Comparison of ENCODE assay signal across 37 cellular contexts in genomic region chr19:3263866-3264265, GRCh38. TPM values are rescaled to one million over a fixed set of nuclear protein-coding genes. Genes with fewer than 3 reads are reported as not detected.
"Had no signal": no experiment of that assay in that cellular context is flagged by ENCODE, and none has a peak within 500 bp of the region (broad histone marks: within the 10 kb centered on the region; RNA-seq: fewer than 3 reads in every experiment).

No MANE protein-coding gene starts in this region.

- H3K9me3 Mint-ChIP-seq: activated B cell treated with CpG ODN at 0.5 μM for 24 hours; activated CD4-positive, alpha-beta memory T cell treated with anti-CD3 and anti-CD28 coated beads for 36 hours; activated CD4-positive, alpha-beta T cell treated with anti-CD3 and anti-CD28 coated beads, Interleukin-2, amount 10 ng/mL, durations not matched to agents 24 days and 14 days; activated CD8-positive, alpha-beta T cell treated with anti-CD3 and anti-CD28 coated beads for 36 hours; activated naive CD4-positive, alpha-beta T cell treated with anti-CD3 and anti-CD28 coated beads, Interleukin-2, amount 10 ng/mL, durations not matched to agents 7 days and 5 days; activated naive CD4-positive, alpha-beta T cell treated with anti-CD3 and anti-CD28 coated beads, Interleukin-2, amount 50 U/mL, for 24 hours; activated naive CD8-positive, alpha-beta T cell treated with anti-CD3 and anti-CD28 coated beads, Interleukin-2, amount 10 ng/mL, durations not matched to agents 7 days and 5 days; activated naive CD8-positive, alpha-beta T cell treated with anti-CD3 and anti-CD28 coated beads, Interleukin-2, amount 50 U/mL, for 24 hours; activated T-cell treated with anti-CD3 and anti-CD28 coated beads, Interleukin-2, amount 50 U/mL, for 4 hours; activated T-cell treated with anti-CD3 and anti-CD28 coated beads, Interleukin-2, amount 50 U/mL, for 72 hours; activated T-helper 1 cell treated with anti-CD3 and anti-CD28 coated beads, Interleukin-12 subunit alpha, Interleukin-12 subunit beta, Interleukin-2, Interleukin-4 antibody, amounts not matched to agents 30 ng/mL and 10 ng/mL and 1 ng/mL, durations not matched to agents 14 hours and 24 hours and 36 hours; activated T-helper 17 cell treated with anti-CD3 and anti-CD28 coated beads, Interleukin-2, amount 50 U/mL, for 72 hours; T-helper 1 cell treated with Interleukin-12 subunit alpha and Interleukin-12 subunit beta and Interleukin-4 antibody, amounts not matched to agents 30 μg/mL and 1 μg/mL, for 36 hours; T-helper 2 cell treated with Interferon-gamma antibody and Interleukin-4, amounts not matched to agents 5 μg/mL and 100 μg/mL, for 36 hours had no signal

- H3K9me3 ChIP-seq: body of pancreas, breast epithelium had no signal

- H3K27ac ChIP-seq: body of pancreas, brain microvascular endothelial cell, breast epithelium, VCaP had no signal

- H3K4me3 ChIP-seq: body of pancreas, breast epithelium had no signal

- H3K27ac Mint-ChIP-seq: activated B cell treated with CpG ODN at 0.5 μM for 24 hours; activated CD4-positive, alpha-beta memory T cell treated with anti-CD3 and anti-CD28 coated beads for 36 hours; activated CD4-positive, alpha-beta T cell treated with anti-CD3 and anti-CD28 coated beads, Interleukin-2, amount 10 ng/mL, durations not matched to agents 24 days and 14 days; activated CD8-positive, alpha-beta T cell treated with anti-CD3 and anti-CD28 coated beads for 36 hours; activated naive CD4-positive, alpha-beta T cell treated with anti-CD3 and anti-CD28 coated beads, Interleukin-2, amount 10 ng/mL, durations not matched to agents 7 days and 5 days; activated naive CD4-positive, alpha-beta T cell treated with anti-CD3 and anti-CD28 coated beads, Interleukin-2, amount 50 U/mL, for 24 hours; activated naive CD8-positive, alpha-beta T cell; activated naive CD8-positive, alpha-beta T cell treated with anti-CD3 and anti-CD28 coated beads, Interleukin-2, amount 10 ng/mL, durations not matched to agents 7 days and 5 days; activated naive CD8-positive, alpha-beta T cell treated with anti-CD3 and anti-CD28 coated beads, Interleukin-2, amount 50 U/mL, for 24 hours; activated T-cell treated with anti-CD3 and anti-CD28 coated beads, Interleukin-2, amount 50 U/mL, for 72 hours; activated T-helper 1 cell treated with anti-CD3 and anti-CD28 coated beads, Interleukin-12 subunit alpha, Interleukin-12 subunit beta, Interleukin-2, Interleukin-4 antibody, amounts not matched to agents 30 ng/mL and 10 ng/mL and 1 ng/mL, durations not matched to agents 14 hours and 24 hours and 36 hours; activated T-helper 17 cell treated with anti-CD3 and anti-CD28 coated beads, Interleukin-2, amount 50 U/mL, for 72 hours; T-helper 1 cell treated with Interleukin-12 subunit alpha and Interleukin-12 subunit beta and Interleukin-4 antibody, amounts not matched to agents 30 μg/mL and 1 μg/mL, for 36 hours; T-helper 2 cell treated with Interferon-gamma antibody and Interleukin-4, amounts not matched to agents 5 μg/mL and 100 μg/mL, for 36 hours had no signal

- H3K4me3 Mint-ChIP-seq: activated B cell treated with CpG ODN at 0.5 μM for 24 hours; activated CD4-positive, alpha-beta memory T cell treated with anti-CD3 and anti-CD28 coated beads for 36 hours; activated CD4-positive, alpha-beta T cell treated with anti-CD3 and anti-CD28 coated beads, Interleukin-2, amount 10 ng/mL, durations not matched to agents 24 days and 14 days; activated CD8-positive, alpha-beta T cell treated with anti-CD3 and anti-CD28 coated beads for 36 hours; activated naive CD4-positive, alpha-beta T cell treated with anti-CD3 and anti-CD28 coated beads, Interleukin-2, amount 10 ng/mL, durations not matched to agents 7 days and 5 days; activated naive CD4-positive, alpha-beta T cell treated with anti-CD3 and anti-CD28 coated beads, Interleukin-2, amount 50 U/mL, for 24 hours; activated naive CD8-positive, alpha-beta T cell; activated naive CD8-positive, alpha-beta T cell treated with anti-CD3 and anti-CD28 coated beads, Interleukin-2, amount 10 ng/mL, durations not matched to agents 7 days and 5 days; activated naive CD8-positive, alpha-beta T cell treated with anti-CD3 and anti-CD28 coated beads, Interleukin-2, amount 50 U/mL, for 24 hours; activated T-cell treated with anti-CD3 and anti-CD28 coated beads, Interleukin-2, amount 50 U/mL, for 4 hours; activated T-cell treated with anti-CD3 and anti-CD28 coated beads, Interleukin-2, amount 50 U/mL, for 72 hours; activated T-helper 1 cell treated with anti-CD3 and anti-CD28 coated beads, Interleukin-12 subunit alpha, Interleukin-12 subunit beta, Interleukin-2, Interleukin-4 antibody, amounts not matched to agents 30 ng/mL and 10 ng/mL and 1 ng/mL, durations not matched to agents 14 hours and 24 hours and 36 hours; activated T-helper 17 cell treated with anti-CD3 and anti-CD28 coated beads, Interleukin-2, amount 50 U/mL, for 72 hours; T-helper 1 cell treated with Interleukin-12 subunit alpha and Interleukin-12 subunit beta and Interleukin-4 antibody, amounts not matched to agents 30 μg/mL and 1 μg/mL, for 36 hours; T-helper 2 cell treated with Interferon-gamma antibody and Interleukin-4, amounts not matched to agents 5 μg/mL and 100 μg/mL, for 36 hours had no signal

- DNase-seq: activated B cell treated with CpG ODN at 0.5 μM for 24 hours; activated CD4-positive, alpha-beta memory T cell treated with anti-CD3 and anti-CD28 coated beads for 36 hours; activated CD4-positive, alpha-beta T cell treated with anti-CD3 and anti-CD28 coated beads for 4 hours; activated CD4-positive, alpha-beta T cell treated with anti-CD3 and anti-CD28 coated beads, Interleukin-2, amount 10 ng/mL, durations not matched to agents 24 days and 14 days; activated CD4-positive, alpha-beta T cell treated with anti-CD3 and anti-CD28 coated beads, Interleukin-2, amount 50 U/mL, for 1 hour; activated CD4-positive, alpha-beta T cell treated with anti-CD3 and anti-CD28 coated beads, Interleukin-2, amount 50 U/mL, for 4 hours; activated CD4-positive, CD25-positive, alpha-beta regulatory T cell treated with anti-CD3 and anti-CD28 coated beads, Interleukin-2, amount 50 U/mL, for 72 hours; activated CD8-positive, alpha-beta memory T cell treated with anti-CD3 and anti-CD28 coated beads, Interleukin-2, amount 50 U/mL, for 4 hours; activated CD8-positive, alpha-beta T cell treated with anti-CD3 and anti-CD28 coated beads for 36 hours; activated effector memory CD4-positive, alpha-beta T cell treated with Interleukin-2 at 50 U/mL for 16 hours; activated gamma-delta T cell; activated naive CD4-positive, alpha-beta T cell treated with anti-CD3 and anti-CD28 coated beads, Interleukin-2, amount 10 ng/mL, durations not matched to agents 7 days and 5 days; activated naive CD4-positive, alpha-beta T cell treated with Interleukin-2 at 50 U/mL for 16 hours; activated naive CD8-positive, alpha-beta T cell treated with anti-CD3 and anti-CD28 coated beads, Interleukin-2, amount 10 ng/mL, durations not matched to agents 7 days and 5 days; activated naive CD8-positive, alpha-beta T cell treated with anti-CD3 and anti-CD28 coated beads, Interleukin-2, amount 50 U/mL, for 24 hours; activated T-cell treated with anti-CD3 and anti-CD28 coated beads for 4 hours; activated T-cell treated with anti-CD3 and anti-CD28 coated beads, Interleukin-2, amount 50 U/mL, for 1 hour; activated T-cell treated with anti-CD3 and anti-CD28 coated beads, Interleukin-2, amount 50 U/mL, for 4 hours; activated T-cell treated with anti-CD3 and anti-CD28 coated beads, Interleukin-2, amount 50 U/mL, for 72 hours; amniotic stem cell; aorta; body of pancreas; brain microvascular endothelial cell; central memory CD4-positive, alpha-beta T cell; T-helper 1 cell; T-helper 2 cell; T-helper 9 cell had no signal

- H3K4me1 Mint-ChIP-seq: activated B cell treated with CpG ODN at 0.5 μM for 24 hours; activated CD4-positive, alpha-beta T cell treated with anti-CD3 and anti-CD28 coated beads, Interleukin-2, amount 10 ng/mL, durations not matched to agents 24 days and 14 days; activated naive CD4-positive, alpha-beta T cell treated with anti-CD3 and anti-CD28 coated beads, Interleukin-2, amount 10 ng/mL, durations not matched to agents 7 days and 5 days; activated naive CD4-positive, alpha-beta T cell treated with anti-CD3 and anti-CD28 coated beads, Interleukin-2, amount 50 U/mL, for 24 hours; activated naive CD8-positive, alpha-beta T cell treated with anti-CD3 and anti-CD28 coated beads, Interleukin-2, amount 10 ng/mL, durations not matched to agents 7 days and 5 days; activated naive CD8-positive, alpha-beta T cell treated with anti-CD3 and anti-CD28 coated beads, Interleukin-2, amount 50 U/mL, for 24 hours; activated T-helper 17 cell treated with anti-CD3 and anti-CD28 coated beads, Interleukin-2, amount 50 U/mL, for 72 hours had no signal

- H3K4me1 ChIP-seq: body of pancreas, breast epithelium had no signal

- H3K27me3 ChIP-seq: body of pancreas, brain microvascular endothelial cell had no signal

- H3K36me3 Mint-ChIP-seq: activated CD4-positive, alpha-beta memory T cell treated with anti-CD3 and anti-CD28 coated beads for 36 hours; activated naive CD4-positive, alpha-beta T cell treated with anti-CD3 and anti-CD28 coated beads, Interleukin-2, amount 10 ng/mL, durations not matched to agents 7 days and 5 days; activated naive CD4-positive, alpha-beta T cell treated with anti-CD3 and anti-CD28 coated beads, Interleukin-2, amount 50 U/mL, for 24 hours; activated naive CD8-positive, alpha-beta T cell; activated naive CD8-positive, alpha-beta T cell treated with anti-CD3 and anti-CD28 coated beads, Interleukin-2, amount 10 ng/mL, durations not matched to agents 7 days and 5 days had no signal

- FAIRE-seq: TTC549 had no signal

- H3K36me3 ChIP-seq: brain microvascular endothelial cell, breast epithelium had no signal

RNA-seq across cellular contexts. Expression of gene CELF5, which starts 39.4 kb away (rescaled TPM):
- total RNA-seq: activated B cell treated with CpG ODN at 0.5 μM for 24 hours, aorta, cardiac septum had no signal
